In genomic region chr2:214410918-214411554, GRCh38 we compare ENCODE assay signal across 8 cellular contexts. TPM values are rescaled to one million over a fixed set of nuclear protein-coding genes. Genes with fewer than 3 reads are reported as not detected.
DNase-seq lines count a peak whose midpoint lies in the region; ATAC-seq, FAIRE-seq and TF ChIP-seq lines count a peak whose summit lies in the region.

TSS of gene VWC2L (plus strand) at chr2:214411054. CDS start at chr2:214414194, 3,140 bp downstream.

- H3K36me3 ChIP-seq in GM23338 (ENCODE audit: insufficient read depth) (no peaks in the 10 kb centered on the region), esophagus squamous epithelium (no peaks in the 10 kb centered on the region)

- no peaks in the 10 kb centered on the region for H3K36me3 Mint-ChIP-seq in GM23338 (ENCODE audit: low read depth)
- H3K36me3 Mint-ChIP-seq in activated CD4-positive, alpha-beta T cell treated with anti-CD3 and anti-CD28 coated beads, Interleukin-2, amount 10 ng/mL, durations not matched to agents 24 days and 14 days (ENCODE audit: low read depth): no peaks in the 10 kb centered on the region

- H3K27me3 Mint-ChIP-seq in GM23338 (ENCODE audit: insufficient read depth, low read depth, poor library complexity): peaks cover 2% of the 10 kb centered on the region
- no peaks in the 10 kb centered on the region for H3K27me3 Mint-ChIP-seq in activated CD4-positive, alpha-beta T cell treated with anti-CD3 and anti-CD28 coated beads, Interleukin-2, amount 10 ng/mL, durations not matched to agents 24 days and 14 days

- no peaks in the 10 kb centered on the region for H3K4me1 ChIP-seq in GM23338 (ENCODE audit: insufficient read depth)
- no peaks in the 10 kb centered on the region for H3K4me1 ChIP-seq in esophagus squamous epithelium

- H3K4me3 Mint-ChIP-seq in GM23338: peak within 1 kb of the TSS; percentile 47; the same call in 2 of the 3 replicates
- H3K4me3 Mint-ChIP-seq in activated CD4-positive, alpha-beta T cell treated with anti-CD3 and anti-CD28 coated beads, Interleukin-2, amount 10 ng/mL, durations not matched to agents 24 days and 14 days: no peak within 1 kb of the TSS

- TF ChIP-seq POLR2A in esophagus squamous epithelium (IDR thresholded peaks at IDR 0.05): no peak

- H3K9me3 ChIP-seq in esophagus squamous epithelium: no peaks in the 10 kb centered on the region

- intact Hi-C loops in activated CD4-positive, alpha-beta T cell treated with anti-CD3 and anti-CD28 coated beads, Interleukin-2, amount 10 ng/mL, durations not matched to agents 24 days and 14 days (cut with micrococcal nuclease): no loop called here
- intact Hi-C loops in esophagus squamous epithelium (cut with DNase I): no loop called here

- H3F3A ChIP-seq in GM23338 (replicated peaks; ENCODE audit: low read depth): no peaks in the 10 kb centered on the region

- DNase-seq in D721Med (ENCODE audit: insufficient read length, low spot score): no peak
- peak; percentile 93 for DNase-seq in GM23338 (ENCODE audit: low spot score)
- DNase-seq in NCI-H2107 treated with DMSO at 0.1 percent for 48 hours (lab: John Stamatoyannopoulos, UW; ENCODE audit: unreplicated experiment): peak; percentile 74
- DNase-seq in activated CD4-positive, alpha-beta T cell treated with anti-CD3 and anti-CD28 coated beads, Interleukin-2, amount 10 ng/mL, durations not matched to agents 24 days and 14 days: peak; percentile 80
- DNase-seq in fibroblast of pulmonary artery (ENCODE audit: low read depth): peak; percentile 76
- peak; percentile 47 for DNase-seq in non-pigmented ciliary epithelial cell (ENCODE audit: low read depth)
- no peak for DNase-seq in esophagus squamous epithelium (lab: John Stamatoyannopoulos, UW)

- H3K4me3 ChIP-seq in GM23338 (no peak within 1 kb of the TSS), fibroblast of pulmonary artery (replicated peaks; ENCODE audit: low read depth, low read length) (no peak within 1 kb of the TSS), esophagus squamous epithelium (no peak within 1 kb of the TSS)

- no peak within 1 kb of the TSS for H2AFZ ChIP-seq in GM23338

- no peaks in the 10 kb centered on the region for H3K79me2 ChIP-seq in GM23338 (replicated peaks; ENCODE audit: insufficient read depth)

- peak within 1 kb of the TSS; percentile 45; the same call in 1 of the 2 replicates for H3K4me2 ChIP-seq in GM23338

- peaks cover 7% of the 10 kb centered on the region; the same call in 2 of the 3 replicates for H3K4me1 Mint-ChIP-seq in GM23338
- no peaks in the 10 kb centered on the region for H3K4me1 Mint-ChIP-seq in activated CD4-positive, alpha-beta T cell treated with anti-CD3 and anti-CD28 coated beads, Interleukin-2, amount 10 ng/mL, durations not matched to agents 24 days and 14 days

- no peaks in the 10 kb centered on the region for H3K9me3 Mint-ChIP-seq in GM23338
- H3K9me3 Mint-ChIP-seq in activated CD4-positive, alpha-beta T cell treated with anti-CD3 and anti-CD28 coated beads, Interleukin-2, amount 10 ng/mL, durations not matched to agents 24 days and 14 days: no peaks in the 10 kb centered on the region

- WGBS in esophagus squamous epithelium, 2 donors: 14 to 17% methylated on average over 19 of the region's 19 CpGs

- TF ChIP-seq CTCF in D721Med (IDR thresholded peaks at IDR 0.05; ENCODE audit: insufficient read depth, missing control alignments) (peak; percentile 22), GM23338 (conservative IDR thresholded peaks at IDR 0.05; ENCODE audit: low read depth in 2 of 2) (no peak), fibroblast of pulmonary artery (IDR thresholded peaks at IDR 0.05; ENCODE audit: low read length, missing control alignments) (no peak), esophagus squamous epithelium (IDR thresholded peaks at IDR 0.05) (no peak)

- H3K27ac ChIP-seq in GM23338 (ENCODE audit: low read depth): no peak within 1 kb of the TSS
- no peak within 1 kb of the TSS for H3K27ac ChIP-seq in esophagus squamous epithelium

- no peak for FAIRE-seq in D721Med (lab: Jason Lieb, UNC)

- H4K20me1 ChIP-seq in GM23338 (replicated peaks; ENCODE audit: insufficient read depth): no peaks in the 10 kb centered on the region

- H3K27me3 ChIP-seq in GM23338 (ENCODE audit: insufficient read depth): no peaks in the 10 kb centered on the region
- H3K27me3 ChIP-seq in esophagus squamous epithelium: no peaks in the 10 kb centered on the region

- no peak within 1 kb of the TSS for H3K27ac Mint-ChIP-seq in GM23338
- no peak within 1 kb of the TSS for H3K27ac Mint-ChIP-seq in activated CD4-positive, alpha-beta T cell treated with anti-CD3 and anti-CD28 coated beads, Interleukin-2, amount 10 ng/mL, durations not matched to agents 24 days and 14 days

- no peaks in the 10 kb centered on the region for H3K9me2 ChIP-seq in GM23338 (ENCODE audit: insufficient read depth)

- ATAC-seq in GM23338 (peak; percentile 100), HG02571 (IDR thresholded peaks at IDR 0.05; ENCODE audit: unreplicated experiment) (no peak)

TF ChIP-seq in GM23338, 12 proteins besides CTCF, POLR2A, EP300 and RAD21:
- peak; percentile 97 for TF ChIP-seq REST (IDR thresholded peaks at IDR 0.05; ENCODE audit: unreplicated experiment)
- TF ChIP-seq EZH2 (IDR thresholded peaks at IDR 0.05; ENCODE audit: low read depth, unreplicated experiment): no peak
- TF ChIP-seq ZNF114 (CRISPR knock-in tag; IDR thresholded peaks at IDR 0.05): peak; percentile 25; the same call in 1 of the 2 replicates

RNA-seq across cellular contexts. Expression of gene VWC2L, which starts in this region (rescaled TPM):
- total RNA-seq in GM23338 (2014; rRNA removed; shearing (Covaris generic)): not detected in 2 replicates
- not detected in 2 replicates for polyA plus RNA-seq in GM23338 (2016; fragmentation: Nextera tagmentation; extraction: Ambion mirVana)
- not detected in 2 replicates for total RNA-seq in activated CD4-positive, alpha-beta T cell treated with anti-CD3 and anti-CD28 coated beads, Interleukin-2, amount 10 ng/mL, durations not matched to agents 24 days and 14 days
- not detected for total RNA-seq in esophagus squamous epithelium

Comparison
In these comparisons a context has a peak if more than half of its experiments do, and no peak if none do; other contexts are left out.
1. Peak in DNase-seq, ATAC-seq and H3K4me2 ChIP-seq in GM23338; RNA of the gene not detected or under 1 TPM.
2. Peak in DNase-seq in activated CD4-positive, alpha-beta T cell treated with anti-CD3 and anti-CD28 coated beads, Interleukin-2, amount 10 ng/mL, durations not matched to agents 24 days and 14 days; RNA of the gene not detected or under 1 TPM.
3. DNase-seq: peak in NCI-H2107 treated with DMSO at 0.1 percent for 48 hours (single experiment), fibroblast of pulmonary artery (single experiment) and non-pigmented ciliary epithelial cell (single experiment); none in D721Med (single experiment) and esophagus squamous epithelium (single experiment).